ENCODE assay signal across 15 cellular contexts in genomic region chr17:16878547-16879100, GRCh38.
DNase-seq lines count a peak whose midpoint lies in the region; ATAC-seq and TF ChIP-seq lines count a peak whose summit lies in the region.
"Had no signal": no experiment of that assay in that cellular context is flagged by ENCODE, and none has a peak within 500 bp of the region (broad histone marks: within the 10 kb centered on the region; RNA-seq: fewer than 3 reads in every experiment).

No MANE protein-coding gene starts in this region.

- H3K9me3 ChIP-seq in upper lobe of right lung, result no peaks in the 10 kb centered on the region

- no peak overlapping the region for H3K4me3 ChIP-seq in upper lobe of right lung

- no peaks in the 10 kb centered on the region for H3K27me3 ChIP-seq in upper lobe of right lung

- no peaks in the 10 kb centered on the region for H3K36me3 ChIP-seq in upper lobe of right lung

- POLR2A ChIA-PET in RWPE1 (lab: Yijun Ruan, JAX; ENCODE audit: low non-redundant PET), result no interaction called here

- H3K27ac ChIP-seq in upper lobe of right lung (no peak overlapping the region), RWPE1 (no peak overlapping the region)
- H3K27ac ChIP-seq: 22Rv1, HL-60 had no signal

- CTCF ChIA-PET in RWPE1 (lab: Yijun Ruan, JAX), result interaction anchor here (0.6 to 0.8 kb wide), 2 partner anchors 9 to 514 kb away, joined by 3 to 7 read pairs; no protein-coding TSS in a partner anchor

- DNase-seq in activated CD8-positive, alpha-beta memory T cell treated with anti-CD3 and anti-CD28 coated beads for 24 hours, result peak; percentile 32
- no peak for DNase-seq in activated CD8-positive, alpha-beta memory T cell treated with anti-CD3 and anti-CD28 coated beads, Interleukin-2, amount 50 U/mL, for 4 hours
- DNase-seq in ecto neural progenitor cell (ENCODE audit: low spot score) (peak; percentile 39), mesenteric fat pad (ENCODE audit: low spot score) (peak; percentile 67), upper lobe of right lung (peak; percentile 28), DMS 273 treated with DMSO at 0.1 percent for 48 hours (lab: John Stamatoyannopoulos, UW) (no peak), RWPE1 (ENCODE audit: low spot score) (no peak)
- no peak for DNase-seq in stimulated activated naive CD8-positive, alpha-beta T cell treated with anti-CD3 and anti-CD28 coated beads, Interleukin-15, Interleukin-2, amounts not matched to agents 100 U/mL and 50 U/mL, for 24 hours
- DNase-seq: CD8-positive, alpha-beta T cell; COR-L47; DND-41; GDM1 had no signal

- TF ChIP-seq CTCF in upper lobe of right lung (IDR thresholded peaks at IDR 0.05), result no peak
- TF ChIP-seq CTCF in RWPE1 (conservative IDR thresholded peaks at IDR 0.05; ENCODE audit: low read depth), result no peak

- intact Hi-C loops in upper lobe of right lung (cut with DNase I), result no loop called here

- H3K4me1 ChIP-seq in upper lobe of right lung, result no peaks in the 10 kb centered on the region

- no peak for ATAC-seq in upper lobe of right lung
- ATAC-seq in stimulated activated naive CD8-positive, alpha-beta T cell treated with anti-CD3 and anti-CD28 coated beads, Interleukin-15, Interleukin-2, amounts not matched to agents 100 U/mL and 50 U/mL, for 24 hours, result no peak
- ATAC-seq: CD8-positive, alpha-beta T cell; HCT116 had no signal

Comparison
In these comparisons a context has a peak if more than half of its experiments do, and no peak if none do; other contexts are left out.
1. DNase-seq: peak in activated CD8-positive, alpha-beta memory T cell treated with anti-CD3 and anti-CD28 coated beads for 24 hours (single experiment), ecto neural progenitor cell (single experiment), mesenteric fat pad (single experiment) and upper lobe of right lung (single experiment); none in activated CD8-positive, alpha-beta memory T cell treated with anti-CD3 and anti-CD28 coated beads, Interleukin-2, amount 50 U/mL, for 4 hours (single experiment), DMS 273 treated with DMSO at 0.1 percent for 48 hours (single experiment), RWPE1 (single experiment) and stimulated activated naive CD8-positive, alpha-beta T cell treated with anti-CD3 and anti-CD28 coated beads, Interleukin-15, Interleukin-2, amounts not matched to agents 100 U/mL and 50 U/mL, for 24 hours (single experiment).